11 cellular contexts compared by ENCODE assay signal in the genomic region with DNA sequence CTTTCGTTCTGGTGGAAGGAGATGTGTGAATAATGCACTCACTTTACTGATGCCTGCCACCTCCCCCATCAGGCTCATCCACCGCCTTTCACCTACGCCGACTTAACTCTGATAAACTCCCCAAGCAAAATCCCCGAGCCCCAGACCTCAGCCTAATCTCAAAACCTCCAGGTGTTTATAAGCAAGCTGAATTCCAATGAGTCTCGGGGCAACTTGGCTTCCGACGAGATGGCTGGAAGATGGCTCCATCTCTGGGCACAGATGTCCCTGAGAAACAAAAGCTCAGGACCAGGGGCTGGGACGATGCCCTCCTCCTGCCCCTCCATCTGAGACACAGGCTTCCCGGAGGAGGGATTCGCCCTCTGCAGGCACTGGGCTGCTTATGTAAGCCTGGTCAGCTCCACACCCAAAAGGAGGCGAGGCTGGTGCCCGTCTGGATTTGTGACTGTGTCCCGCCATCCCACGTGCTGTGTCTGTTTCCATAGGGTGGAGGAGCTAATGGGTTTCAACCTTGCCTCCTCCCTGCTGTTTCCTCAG.
A peak's percentile ranks its signal among the peaks of the same experiment; 100 is the strongest.
DNase-seq lines count a peak whose midpoint lies in the region; ATAC-seq and TF ChIP-seq lines count a peak whose summit lies in the region.
"Had no signal": no experiment of that assay in that cellular context is flagged by ENCODE, and none has a peak within 500 bp of the region (broad histone marks: within the 10 kb centered on the region; RNA-seq: fewer than 3 reads in every experiment).

No MANE protein-coding gene starts in this region.

- peak overlapping the region; percentile 70 for H3K4me3 Mint-ChIP-seq in activated naive CD4-positive, alpha-beta T cell treated with anti-CD3 and anti-CD28 coated beads, Interleukin-2, amount 50 U/mL, for 24 hours

- no peaks in the 10 kb centered on the region for H3K9me3 ChIP-seq in tibial artery
- H3K9me3 ChIP-seq: neutrophil had no signal

- TF ChIP-seq CTCF in coronary artery (IDR thresholded peaks at IDR 0.05) (no peak), tibial artery (IDR thresholded peaks at IDR 0.05) (no peak)

- peaks cover 0 to 34% (median 21%) of the 10 kb centered on the region in 4 donors for H3K4me1 ChIP-seq in tibial artery

- H3K27ac ChIP-seq in coronary artery = peak overlapping the region in 1 of 2 donors; percentile 53
- H3K27ac ChIP-seq in tibial artery = peak overlapping the region in 1 of 2 donors; percentile 23
- H3K27ac ChIP-seq: HL-60, neutrophil had no signal

- H3K4me3 ChIP-seq in coronary artery (peak overlapping the region; percentile 64), tibial artery (peak overlapping the region; percentile 32 to 39)

- intact Hi-C loops in tibial artery (cut with DNase I; ENCODE audit: low total_unique reads) = no loop called here

- no peaks in the 10 kb centered on the region for H3K36me3 ChIP-seq in tibial artery
- H3K36me3 ChIP-seq: neutrophil had no signal

- ATAC-seq in GM19395 (IDR thresholded peaks at IDR 0.05; ENCODE audit: unreplicated experiment) (no peak), GM21367 (IDR thresholded peaks at IDR 0.05; ENCODE audit: unreplicated experiment) (no peak)

- no peaks in the 10 kb centered on the region for H3K36me3 Mint-ChIP-seq in activated naive CD4-positive, alpha-beta T cell treated with anti-CD3 and anti-CD28 coated beads, Interleukin-2, amount 50 U/mL, for 24 hours

- H3K27ac Mint-ChIP-seq in activated naive CD4-positive, alpha-beta T cell treated with anti-CD3 and anti-CD28 coated beads, Interleukin-2, amount 50 U/mL, for 24 hours = no peak overlapping the region

- DNase-seq in activated naive CD4-positive, alpha-beta T cell treated with anti-CD3 and anti-CD28 coated beads, Interleukin-2, amount 50 U/mL, for 16 hours = no peak
- DNase-seq in coronary artery (ENCODE audit: low spot score) = no peak
- peak; percentile 9 for DNase-seq in mesenteric fat pad (ENCODE audit: low spot score)
- DNase-seq in tibial artery = peak in 1 of 2 donors; percentile 72
- DNase-seq in HK-2 (ENCODE audit: unreplicated experiment) = no peak
- DNase-seq: GOT3 had no signal

- no peaks in the 10 kb centered on the region for H3K9me3 Mint-ChIP-seq in activated naive CD4-positive, alpha-beta T cell treated with anti-CD3 and anti-CD28 coated beads, Interleukin-2, amount 50 U/mL, for 24 hours

- no peaks in the 10 kb centered on the region for H3K27me3 ChIP-seq in tibial artery

- no peaks in the 10 kb centered on the region for H3K27me3 Mint-ChIP-seq in activated naive CD4-positive, alpha-beta T cell treated with anti-CD3 and anti-CD28 coated beads, Interleukin-2, amount 50 U/mL, for 24 hours

- peaks cover 8% of the 10 kb centered on the region for H3K4me1 Mint-ChIP-seq in activated naive CD4-positive, alpha-beta T cell treated with anti-CD3 and anti-CD28 coated beads, Interleukin-2, amount 50 U/mL, for 24 hours
